Comparison of ENCODE assay signal across 27 cellular contexts in the genomic region with DNA sequence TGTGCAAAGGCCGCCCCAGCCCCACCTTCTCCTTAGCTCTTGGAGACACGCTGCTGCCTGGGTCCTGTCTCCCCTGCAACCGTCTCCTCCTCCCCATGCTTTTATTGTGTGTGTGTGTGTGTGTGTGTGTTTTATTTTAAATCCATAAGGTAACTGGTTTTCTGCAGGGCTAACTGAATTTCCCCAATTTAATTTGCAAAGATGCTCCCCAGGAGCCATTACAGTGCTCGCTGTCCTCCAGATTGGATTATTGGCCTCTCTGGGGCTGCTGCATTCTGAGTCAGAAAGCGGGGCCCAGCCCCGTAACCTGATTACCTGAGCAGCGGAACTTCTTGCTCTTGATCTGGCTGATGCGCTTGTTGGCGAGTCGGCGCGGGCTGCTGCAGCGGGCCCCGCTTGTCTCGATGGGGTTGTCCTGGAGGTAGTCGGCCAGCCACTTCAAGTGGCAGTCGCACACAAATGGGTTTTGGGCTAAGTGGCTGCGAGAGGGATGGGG.
"Had no signal": no experiment of that assay in that cellular context is flagged by ENCODE, and none has a peak within 500 bp of the region (broad histone marks: within the 10 kb centered on the region; RNA-seq: fewer than 3 reads in every experiment).

No MANE protein-coding gene starts in this region.

- H3K4me1 ChIP-seq: left lung, lower lobe of right lung, neural progenitor cell, right atrium auricular region, right lobe of liver, transverse colon, upper lobe of left lung, vagina had no signal

- ATAC-seq: left cardiac atrium; left lung; lower lobe of right lung; natural killer cell; right lobe of liver; stimulated activated memory B cell treated with anti-CD40 and anti-IgM and Interleukin-4, amounts not matched to agents 10 μg/mL and 1 μg/mL and 100 μg/mL, for 72 hours; stimulated activated naive CD8-positive, alpha-beta T cell treated with anti-CD3 and anti-CD28 coated beads, Interleukin-15, amount 100 ng/mL, for 72 hours had no signal

- H3K36me3 Mint-ChIP-seq: natural killer cell; stimulated activated memory B cell treated with anti-CD40 and anti-IgM and Interleukin-4, amounts not matched to agents 10 μg/mL and 1 μg/mL and 100 μg/mL, for 72 hours had no signal

- H3K4me1 Mint-ChIP-seq: naive B cell; natural killer cell; neural progenitor cell; stimulated activated memory B cell treated with anti-CD40 and anti-IgM and Interleukin-4, amounts not matched to agents 10 μg/mL and 1 μg/mL and 100 μg/mL, for 72 hours; stimulated activated naive CD8-positive, alpha-beta T cell treated with anti-CD3 and anti-CD28 coated beads, Interleukin-15, amount 100 ng/mL, for 72 hours had no signal

- H3K9me3 ChIP-seq: lower lobe of right lung, ovary, right atrium auricular region, right lobe of liver, transverse colon, upper lobe of left lung, vagina had no signal

- H3K4me3 ChIP-seq: left lung, lower lobe of right lung, neural progenitor cell, ovary, right atrium auricular region, right lobe of liver, smooth muscle cell, transverse colon, upper lobe of left lung, vagina had no signal

- H3K27ac ChIP-seq: left lung, lower lobe of right lung, neural progenitor cell, ovary, right atrium auricular region, right lobe of liver, transverse colon, upper lobe of left lung, vagina had no signal

- H3K4me3 Mint-ChIP-seq: mesothelial cell of epicardium; naive B cell; natural killer cell; nephron progenitor cell; neural progenitor cell; stimulated activated memory B cell treated with anti-CD40 and anti-IgM and Interleukin-4, amounts not matched to agents 10 μg/mL and 1 μg/mL and 100 μg/mL, for 72 hours; stimulated activated naive CD8-positive, alpha-beta T cell treated with anti-CD3 and anti-CD28 coated beads, Interleukin-15, amount 100 ng/mL, for 72 hours had no signal

- H3K9me3 Mint-ChIP-seq: natural killer cell had no signal

- H3K27me3 ChIP-seq: neural progenitor cell, ovary, right atrium auricular region, right lobe of liver, transverse colon, upper lobe of left lung, vagina had no signal

- H3K36me3 ChIP-seq: left lung, neural progenitor cell, ovary, right lobe of liver, transverse colon, upper lobe of left lung, vagina had no signal

- H3K27ac Mint-ChIP-seq: mesothelial cell of epicardium; naive B cell; natural killer cell; progenitor cell of endocrine pancreas; stimulated activated memory B cell treated with anti-CD40 and anti-IgM and Interleukin-4, amounts not matched to agents 10 μg/mL and 1 μg/mL and 100 μg/mL, for 72 hours; stimulated activated naive CD8-positive, alpha-beta T cell treated with anti-CD3 and anti-CD28 coated beads, Interleukin-15, amount 100 ng/mL, for 72 hours had no signal

- H3K27me3 Mint-ChIP-seq: progenitor cell of endocrine pancreas had no signal

- DNase-seq: kidney glomerular epithelial cell; left cardiac atrium; lower lobe of right lung; mammary epithelial cell; mesenchymal stem cell; naive B cell; natural killer cell; nephron progenitor cell; ovary; right lobe of liver; stimulated activated CD4-positive, alpha-beta T cell treated with anti-CD3 and anti-CD28 coated beads, Interleukin-1b, Interleukin-23, amount 100 ng/mL, for 48 hours; stimulated activated CD4-positive, alpha-beta T cell treated with anti-CD3 and anti-CD28 coated beads, Interleukin-2, amount 100 ng/mL, for 48 hours; stimulated activated CD4-positive, alpha-beta T cell treated with anti-CD3 and anti-CD28 coated beads, Interleukin-4, amount 100 ng/mL, for 4 hours; stimulated activated CD8-positive, alpha-beta memory T cell treated with anti-CD3 and anti-CD28 coated beads, Interleukin-4, amount 100 ng/mL, for 48 hours; stimulated activated naive CD4-positive, alpha-beta T cell treated with Interleukin-2 at 50 U/mL for 16 hours; stimulated activated naive CD8-positive, alpha-beta T cell treated with anti-CD3 and anti-CD28 coated beads, Interleukin-15, amount 100 ng/mL, for 72 hours; substantia nigra; transverse colon had no signal
